Comparison of ENCODE assay signal across 7 cellular contexts in genomic region chr3:20104167-20104661, GRCh38.
DNase-seq lines count a peak whose midpoint lies in the region; ATAC-seq and TF ChIP-seq lines count a peak whose summit lies in the region.

No MANE protein-coding gene starts in this region.

- no peaks in the 10 kb centered on the region for H3K36me3 Mint-ChIP-seq in Caco-2 (ENCODE audit: insufficient read depth, unreplicated experiment)

- BruUV-seq in Caco-2 (replicated peaks; lab: Mats Ljungman, UMichigan): no TSS peak

- H3K4me1 ChIP-seq in KMS-11 (ENCODE audit: low read depth, poor library complexity, severe bottlenecking) (peaks cover 48% of the 10 kb centered on the region), Caco-2 (no peaks in the 10 kb centered on the region)

- no peak for TF ChIP-seq CTCF in KMS-11 (conservative IDR thresholded peaks at IDR 0.05; ENCODE audit: low read depth, low read length)
- no peak for TF ChIP-seq CTCF in Caco-2 (IDR thresholded peaks at IDR 0.05; ENCODE audit: insufficient read depth in 1 of 2, low read depth in 1 of 2, low read length in 1 of 2, severe bottlenecking in 1 of 2, unreplicated experiment in 1 of 2)

- intact Hi-C loops in Caco-2 (cut with micrococcal nuclease; ENCODE audit: unreplicated experiment) (no loop called here), head of caudate nucleus (cut with DNase I) (no loop called here)

- peak overlapping the region; percentile 30 for H2AFZ ChIP-seq in KMS-11 (ENCODE audit: low read depth)

- no peaks in the 10 kb centered on the region for H3K9me3 Mint-ChIP-seq in Caco-2 (ENCODE audit: unreplicated experiment)

- no peaks in the 10 kb centered on the region for H3K79me2 ChIP-seq in KMS-11 (ENCODE audit: insufficient read depth, low read depth)

- H3K4me3 Mint-ChIP-seq in Caco-2 (ENCODE audit: unreplicated experiment): no peak overlapping the region

- H3K27me3 ChIP-seq in KMS-11 (ENCODE audit: insufficient read depth, low read depth) (no peaks in the 10 kb centered on the region), H7 (ENCODE audit: control insufficient read depth, insufficient read depth, low read length) (no peaks in the 10 kb centered on the region), Caco-2 (replicated peaks; ENCODE audit: control insufficient read depth, insufficient read depth, low read length) (no peaks in the 10 kb centered on the region)

- H3K27ac ChIP-seq in KMS-11: peak overlapping the region; percentile 74

- peak overlapping the region; percentile 72 for H3K4me2 ChIP-seq in KMS-11

- H3K27me3 Mint-ChIP-seq in Caco-2 (ENCODE audit: insufficient read depth, unreplicated experiment): no peaks in the 10 kb centered on the region

- POLR2A ChIA-PET in Caco-2 (lab: Charles Lee): no interaction called here

- H3K27ac Mint-ChIP-seq in Caco-2 (ENCODE audit: unreplicated experiment): no peak overlapping the region

- peak; percentile 53 for ATAC-seq in GM21515 (IDR thresholded peaks at IDR 0.05; ENCODE audit: unreplicated experiment)

- H3K36me3 ChIP-seq in KMS-11 (ENCODE audit: insufficient read depth): no peaks in the 10 kb centered on the region
- H3K36me3 ChIP-seq in H7 (replicated peaks; ENCODE audit: control insufficient read depth, insufficient read depth, low read length): no peaks in the 10 kb centered on the region
- no peaks in the 10 kb centered on the region for H3K36me3 ChIP-seq in Caco-2 (ENCODE audit: control insufficient read depth, insufficient read depth, low read length)

- no peaks in the 10 kb centered on the region for H4K20me1 ChIP-seq in KMS-11 (ENCODE audit: insufficient read depth)

- peak overlapping the region; percentile 51 for H3K9ac ChIP-seq in KMS-11

- DNase-seq in activated T-cell treated with anti-CD3 and anti-CD28 coated beads, Interleukin-2, amount 50 U/mL, for 1 hour: peak; percentile 32
- DNase-seq in stimulated activated CD8-positive, alpha-beta memory T cell treated with anti-CD3 and anti-CD28 coated beads, Interleukin-12 subunit alpha, Interleukin-12 subunit beta, amount 100 ng/mL, for 4 hours (ENCODE audit: low read depth): peak; percentile 3
- DNase-seq in H7 (no peak), Caco-2 (no peak), head of caudate nucleus (no peak)

- CTCF ChIA-PET in Caco-2 (lab: Charles Lee): no interaction called here

- H3K4me1 Mint-ChIP-seq in Caco-2 (ENCODE audit: low read depth, unreplicated experiment): no peaks in the 10 kb centered on the region

- H3K4me3 ChIP-seq in KMS-11 (IDR thresholded peaks at IDR 0.05; ENCODE audit: insufficient read depth, low read depth, low read length): no peak overlapping the region
- H3K4me3 ChIP-seq in H7 (ENCODE audit: insufficient read depth, low read depth, low read length): no peak overlapping the region
- no peak overlapping the region for H3K4me3 ChIP-seq in Caco-2 (ENCODE audit: low read depth, low read length)

- H3K9me3 ChIP-seq in Caco-2: no peaks in the 10 kb centered on the region

Comparison
In these comparisons a context has a peak if more than half of its experiments do, and no peak if none do; other contexts are left out.
1. DNase-seq: peak in activated T-cell treated with anti-CD3 and anti-CD28 coated beads, Interleukin-2, amount 50 U/mL, for 1 hour (single experiment) and stimulated activated CD8-positive, alpha-beta memory T cell treated with anti-CD3 and anti-CD28 coated beads, Interleukin-12 subunit alpha, Interleukin-12 subunit beta, amount 100 ng/mL, for 4 hours (single experiment); none in H7 (single experiment), Caco-2 (0 of 2) and head of caudate nucleus (0 of 42).